Comparison of ENCODE assay signal across 16 cellular contexts in genomic region chr14:52405314-52405713, GRCh38.
A peak's percentile ranks its signal among the peaks of the same experiment; 100 is the strongest.
DNase-seq lines count a peak whose midpoint lies in the region; ATAC-seq lines count a peak whose summit lies in the region.
"Had no signal": no experiment of that assay in that cellular context is flagged by ENCODE, and none has a peak within 500 bp of the region (broad histone marks: within the 10 kb centered on the region; RNA-seq: fewer than 3 reads in every experiment).

No MANE protein-coding gene starts in this region.

- H3K4me3 Mint-ChIP-seq in activated CD8-positive, alpha-beta memory T cell treated with anti-CD3 and anti-CD28 coated beads, Interleukin-2, amount 10 ng/mL, durations not matched to agents 7 days and 5 days = no peak overlapping the region
- H3K4me3 Mint-ChIP-seq: B cell; CD4-positive, alpha-beta T cell; H9 had no signal

- H4K20me1 ChIP-seq in BLaER1 treated with 17β-estradiol and CSF1 and Interleukin-3, amounts not matched to agents 10 nM and 100 nM = no peaks in the 10 kb centered on the region

- WGBS in trophoblast cell (ENCODE audit: extremely low coverage, insufficient coverage, insufficient read length) = no CpG with 5 or more reads among the region's 1 CpG

- no peak for DNase-seq in activated CD8-positive, alpha-beta memory T cell treated with anti-CD3 and anti-CD28 coated beads, Interleukin-2, amount 10 ng/mL, durations not matched to agents 7 days and 5 days
- no peak for DNase-seq in activated CD8-positive, alpha-beta memory T cell treated with anti-CD3 and anti-CD28 coated beads for 24 hours
- DNase-seq in trophoblast cell = no peak
- DNase-seq: CD4-positive, alpha-beta T cell; DMS153; DMS79; GF-D8; H9 had no signal

- H4K8ac ChIP-seq in trophoblast cell (ENCODE audit: low read depth, low read length) = no peak overlapping the region

- H3K27ac Mint-ChIP-seq in activated CD8-positive, alpha-beta memory T cell treated with anti-CD3 and anti-CD28 coated beads, Interleukin-2, amount 10 ng/mL, durations not matched to agents 7 days and 5 days = peak overlapping the region; percentile 30
- H3K27ac Mint-ChIP-seq: B cell; CD4-positive, alpha-beta T cell; H9 had no signal

- no peaks in the 10 kb centered on the region for H3K79me2 ChIP-seq in trophoblast cell (ENCODE audit: control insufficient read depth, insufficient read depth, low read length, poor library complexity)

- no peak for ATAC-seq in activated CD8-positive, alpha-beta memory T cell treated with anti-CD3 and anti-CD28 coated beads, Interleukin-2, amount 10 ng/mL, durations not matched to agents 7 days and 5 days
- ATAC-seq in HG02623 (IDR thresholded peaks at IDR 0.05; ENCODE audit: unreplicated experiment) (no peak), HG03095 (IDR thresholded peaks at IDR 0.05; ENCODE audit: unreplicated experiment) (no peak)
- ATAC-seq: K562 had no signal

- peaks cover 0 to 43% (median 0%) of the 10 kb centered on the region in 11 experiments; a peak in 4 of 22 replicates for H3K27me3 ChIP-seq in BLaER1 treated with 17β-estradiol and CSF1 and Interleukin-3, amounts not matched to agents 10 nM and 100 nM
- no peaks in the 10 kb centered on the region for H3K27me3 ChIP-seq in trophoblast cell (ENCODE audit: insufficient read depth, low read length)

- H2BK12ac ChIP-seq in trophoblast cell (ENCODE audit: low read length) = no peak overlapping the region

- H4K12ac ChIP-seq in trophoblast cell (ENCODE audit: low read depth, low read length) = no peak overlapping the region

- H3K27ac ChIP-seq in BLaER1 treated with 17β-estradiol and CSF1 and Interleukin-3, amounts not matched to agents 10 nM and 100 nM = no peak overlapping the region
- H3K27ac ChIP-seq in KOPT-K1 (ENCODE audit: low read depth, low read length, poor library complexity, severe bottlenecking) = peak overlapping the region; percentile 52
- no peak overlapping the region for H3K27ac ChIP-seq in trophoblast cell (ENCODE audit: low read depth, low read length)
- H3K27ac ChIP-seq: C4-2B, HL-60 had no signal

- no peak overlapping the region for H3K14ac ChIP-seq in trophoblast cell (ENCODE audit: low read length)

- CTCF ChIA-PET in activated CD8-positive, alpha-beta memory T cell treated with anti-CD3 and anti-CD28 coated beads, Interleukin-2, amount 10 ng/mL, durations not matched to agents 7 days and 5 days (lab: Charles Lee) = interaction anchor here (0.7 to 2.5 kb wide), 8 partner anchors 9 to 234 kb away, joined by 3 to 8 read pairs (median 3); partner anchors contain the start of gene PTGER2

- H3K79me1 ChIP-seq in trophoblast cell (ENCODE audit: low read length) = no peaks in the 10 kb centered on the region

- no peak overlapping the region for H2BK120ac ChIP-seq in trophoblast cell (ENCODE audit: insufficient read depth, low read length, poor library complexity)

- no peak overlapping the region for H3K9ac ChIP-seq in BLaER1 treated with 17β-estradiol and CSF1 and Interleukin-3, amounts not matched to agents 10 nM and 100 nM
- peak overlapping the region; percentile 15 for H3K9ac ChIP-seq in trophoblast cell (ENCODE audit: low read length)

- no peak overlapping the region for H3K23ac ChIP-seq in trophoblast cell (ENCODE audit: low read length)

- no peak overlapping the region for H3K4ac ChIP-seq in trophoblast cell (ENCODE audit: low read depth, low read length)

- peaks cover 0 to 11% (median 5%) of the 10 kb centered on the region in 11 experiments; a peak in 6 of 22 replicates for H3K9me3 ChIP-seq in BLaER1 treated with 17β-estradiol and CSF1 and Interleukin-3, amounts not matched to agents 10 nM and 100 nM (replicated peaks in 1 of 11)
- H3K9me3 ChIP-seq in KOPT-K1 (ENCODE audit: insufficient read depth, low read length, poor library complexity, severe bottlenecking) = no peaks in the 10 kb centered on the region
- H3K9me3 ChIP-seq in trophoblast cell (ENCODE audit: insufficient read depth, low read depth, low read length) = no peaks in the 10 kb centered on the region

- no peak overlapping the region for H2AK5ac ChIP-seq in trophoblast cell (ENCODE audit: low read length)

- peaks cover 63% of the 10 kb centered on the region for H3K4me1 Mint-ChIP-seq in activated CD8-positive, alpha-beta memory T cell treated with anti-CD3 and anti-CD28 coated beads, Interleukin-2, amount 10 ng/mL, durations not matched to agents 7 days and 5 days
- H3K4me1 Mint-ChIP-seq: B cell, H9 had no signal

- no peak overlapping the region for H2BK5ac ChIP-seq in trophoblast cell (ENCODE audit: low read depth, low read length, poor library complexity)

- H3K18ac ChIP-seq in trophoblast cell (ENCODE audit: low read length) = no peak overlapping the region

- no peak overlapping the region for H3K4me3 ChIP-seq in BLaER1 treated with 17β-estradiol and CSF1 and Interleukin-3, amounts not matched to agents 10 nM and 100 nM
- no peak overlapping the region for H3K4me3 ChIP-seq in trophoblast cell (ENCODE audit: low read depth, low read length)
- H3K4me3 ChIP-seq: K562 had no signal

- peaks cover 30% of the 10 kb centered on the region for H3K36me3 Mint-ChIP-seq in activated CD8-positive, alpha-beta memory T cell treated with anti-CD3 and anti-CD28 coated beads, Interleukin-2, amount 10 ng/mL, durations not matched to agents 7 days and 5 days

- H3K36me3 ChIP-seq in BLaER1 treated with 17β-estradiol and CSF1 and Interleukin-3, amounts not matched to agents 10 nM and 100 nM = no peaks in the 10 kb centered on the region
- H3K36me3 ChIP-seq in KOPT-K1 (ENCODE audit: insufficient read depth, low read length) = no peaks in the 10 kb centered on the region
- H3K36me3 ChIP-seq in trophoblast cell (ENCODE audit: control insufficient read depth in 1 of 2, insufficient read depth in 2 of 2, low read length in 2 of 2) = no peaks in the 10 kb centered on the region

- peak overlapping the region in 8 of 11 experiments; percentile 29 to 67 (median 56); a peak in 16 of 22 replicates for H3K4me2 ChIP-seq in BLaER1 treated with 17β-estradiol and CSF1 and Interleukin-3, amounts not matched to agents 10 nM and 100 nM
- H3K4me2 ChIP-seq in trophoblast cell (ENCODE audit: low read length) = no peak overlapping the region

- H3K9me3 Mint-ChIP-seq in activated CD8-positive, alpha-beta memory T cell treated with anti-CD3 and anti-CD28 coated beads, Interleukin-2, amount 10 ng/mL, durations not matched to agents 7 days and 5 days (ENCODE audit: low read depth) = peaks cover 5% of the 10 kb centered on the region
- H3K9me3 Mint-ChIP-seq: CD4-positive, alpha-beta T cell; H9 had no signal

- H3K27me3 Mint-ChIP-seq in activated CD8-positive, alpha-beta memory T cell treated with anti-CD3 and anti-CD28 coated beads, Interleukin-2, amount 10 ng/mL, durations not matched to agents 7 days and 5 days = peaks cover 4% of the 10 kb centered on the region
- H3K27me3 Mint-ChIP-seq: CD4-positive, alpha-beta T cell had no signal

- no peak overlapping the region for H4K91ac ChIP-seq in trophoblast cell (ENCODE audit: low read depth, low read length)

- no peak overlapping the region for H2AFZ ChIP-seq in trophoblast cell (ENCODE audit: insufficient read depth, low read length, poor library complexity)

- H3K4me1 ChIP-seq in BLaER1 treated with 17β-estradiol and CSF1 and Interleukin-3, amounts not matched to agents 10 nM and 100 nM = peaks cover 25 to 56% (median 43%) of the 10 kb centered on the region in 10 experiments
- H3K4me1 ChIP-seq in trophoblast cell (ENCODE audit: control insufficient read depth in 1 of 2, insufficient read depth in 2 of 2, low read length in 2 of 2) = no peaks in the 10 kb centered on the region
